In genomic region chr12:53065975-53066593, GRCh38 we compare ENCODE assay signal across 8 cellular contexts.
DNase-seq lines count a peak whose midpoint lies in the region; ATAC-seq lines count a peak whose summit lies in the region.

No MANE protein-coding gene starts in this region.

- DNase-seq in DMS79 treated with DMSO at 0.1 percent for 48 hours (lab: John Stamatoyannopoulos, UW), result peak; percentile 7
- no peak for DNase-seq in DMS79 (lab: John Stamatoyannopoulos, UW)
- DNase-seq in NCI-H2107 treated with DMSO at 0.1 percent for 48 hours (lab: John Stamatoyannopoulos, UW; ENCODE audit: unreplicated experiment), result peak; percentile 50
- DNase-seq in activated CD4-positive, CD25-positive, alpha-beta regulatory T cell treated with anti-CD3 and anti-CD28 coated beads, Interleukin-2, amount 50 U/mL, for 16 hours (ENCODE audit: low read depth, low spot score), result peak; percentile 42
- peak; percentile 55 for DNase-seq in central memory CD4-positive, alpha-beta T cell
- peak; percentile 77 to 79 for DNase-seq in stimulated activated CD4-positive, alpha-beta T cell treated with anti-CD3 and anti-CD28 coated beads, Interleukin-2, amount 100 ng/mL, for 24 hours

- no peaks in the 10 kb centered on the region for H3K27me3 ChIP-seq in layer of hippocampus (ENCODE audit: control insufficient read depth, insufficient read depth, low read length)

- no peak for ATAC-seq in GM18861 (IDR thresholded peaks at IDR 0.05; ENCODE audit: unreplicated experiment)

- H3K27ac ChIP-seq in layer of hippocampus (ENCODE audit: low read depth, low read length), result peak overlapping the region; percentile 53
